In genomic region chr21:42933137-42933970, GRCh38 we compare ENCODE assay signal across 15 cellular contexts. TPM values are rescaled to one million over a fixed set of nuclear protein-coding genes. Genes with fewer than 3 reads are reported as not detected.
A peak's percentile ranks its signal among the peaks of the same experiment; 100 is the strongest.
DNase-seq lines count a peak whose midpoint lies in the region; ATAC-seq and TF ChIP-seq lines count a peak whose summit lies in the region.
"Not testable (repeated sequence)": the region's sequence is repeated elsewhere in the genome, so short reads cannot be mapped to it uniquely, and the experiment has no call there.
"Had no signal": no experiment of that assay in that cellular context is flagged by ENCODE, and none has a peak within 500 bp of the region (broad histone marks: within the 10 kb centered on the region; RNA-seq: fewer than 3 reads in every experiment).

No MANE protein-coding gene starts in this region.

- not testable (repeated sequence) for TF ChIP-seq CTCF in WTC11 (IDR thresholded peaks at IDR 0.05); endodermal cell (conservative IDR thresholded peaks at IDR 0.05); mesothelial cell of epicardium (IDR thresholded peaks at IDR 0.05; ENCODE audit: unreplicated experiment); retinal pigment epithelial cell (conservative IDR thresholded peaks at IDR 0.05; ENCODE audit: low read depth, low read length); upper lobe of right lung (IDR thresholded peaks at IDR 0.05)

- not testable (repeated sequence) for ATAC-seq in WTC11, upper lobe of right lung

- H3K36me3 ChIP-seq in endodermal cell (ENCODE audit: control insufficient read depth, insufficient read depth, low read length); iPS-20b (ENCODE audit: insufficient read depth, low read depth, low read length); upper lobe of right lung: not testable (repeated sequence)

- DNase-seq in DMS153 (lab: John Stamatoyannopoulos, UW) (peak; percentile 53), NCI-H146 (lab: John Stamatoyannopoulos, UW) (peak; percentile 41), endodermal cell (peak; percentile 38), retinal pigment epithelial cell (ENCODE audit: low read depth) (peak; percentile 7), upper lobe of right lung (peak; percentile 12)
- DNase-seq in WTC11 (ENCODE audit: low spot score); mesothelial cell of epicardium (ENCODE audit: low spot score in 2 of 2, unreplicated experiment in 2 of 2): not testable (repeated sequence)

- not testable (repeated sequence) for H3K27ac ChIP-seq in endodermal cell (ENCODE audit: low read depth, low read length); iPS-20b (ENCODE audit: low read length)
- H3K27ac ChIP-seq in upper lobe of right lung: peak overlapping the region; percentile 55

- peak overlapping the region; percentile 76 for H3K4me3 ChIP-seq in endodermal cell (ENCODE audit: low read length)
- not testable (repeated sequence) for H3K4me3 ChIP-seq in iPS-20b (ENCODE audit: low read length); retinal pigment epithelial cell (ENCODE audit: low read length); upper lobe of right lung

- peaks cover 13% of the 10 kb centered on the region for H3K4me1 ChIP-seq in endodermal cell (ENCODE audit: control insufficient read depth, insufficient read depth, low read length)
- peaks cover 23% of the 10 kb centered on the region for H3K4me1 ChIP-seq in iPS-20b (ENCODE audit: insufficient read depth, low read length)
- H3K4me1 ChIP-seq in upper lobe of right lung: not testable (repeated sequence)

- H3K4me3 Mint-ChIP-seq in WTC11: not testable (repeated sequence)
- peak overlapping the region; percentile 61 for H3K4me3 Mint-ChIP-seq in endodermal cell
- peak overlapping the region; percentile 22 for H3K4me3 Mint-ChIP-seq in mesothelial cell of epicardium

- H3K9me3 ChIP-seq in endodermal cell (ENCODE audit: control insufficient read depth, low read length); iPS-20b (ENCODE audit: insufficient read depth, low read depth, low read length); upper lobe of right lung: not testable (repeated sequence)

- CTCF ChIA-PET in WTC11 (lab: Charles Lee): interaction anchor here (0.6 kb wide), 1 partner anchor 34 kb away, joined by 3 read pairs; no protein-coding TSS in a partner anchor

- POLR2A ChIA-PET in WTC11 (lab: Charles Lee): interaction anchor here (1.6 kb wide), 1 partner anchor 25 kb away, joined by 9 read pairs; no protein-coding TSS in a partner anchor

- H3K36me3 Mint-ChIP-seq in WTC11; endodermal cell (ENCODE audit: low read depth); mesothelial cell of epicardium: not testable (repeated sequence)

- peak overlapping the region; percentile 62 for H3K9ac ChIP-seq in endodermal cell (ENCODE audit: extremely low read depth, low read length, poor library complexity, severe bottlenecking)
- 0 out of 2 replicates have a peak overlapping the region, but pooled peaks have one; percentile 7 for H3K9ac ChIP-seq in iPS-20b (ENCODE audit: low read depth, low read length)

- not testable (repeated sequence) for H3K27me3 Mint-ChIP-seq in WTC11 (ENCODE audit: low read depth); endodermal cell (ENCODE audit: insufficient read depth); mesothelial cell of epicardium (ENCODE audit: low read depth)

- WGBS in endodermal cell (ENCODE audit: insufficient coverage in 1 of 2, insufficient read length in 1 of 2), 2 experiments: 69 to 84% methylated on average over 2 to 9 of the region's 9 CpGs

- not testable (repeated sequence) for H3K27me3 ChIP-seq in endodermal cell (ENCODE audit: control insufficient read depth, insufficient read depth, low read length, poor library complexity, severe bottlenecking); iPS-20b (ENCODE audit: insufficient read depth, low read length); upper lobe of right lung

- H3K4me1 Mint-ChIP-seq in WTC11: peaks cover 61% of the 10 kb centered on the region
- peaks cover 73% of the 10 kb centered on the region for H3K4me1 Mint-ChIP-seq in endodermal cell
- H3K4me1 Mint-ChIP-seq in mesothelial cell of epicardium: peaks cover 68% of the 10 kb centered on the region

- intact Hi-C loops in upper lobe of right lung (cut with DNase I): not testable (repeated sequence)

- not testable (repeated sequence) for H3K9me3 Mint-ChIP-seq in WTC11, endodermal cell, mesothelial cell of epicardium

- H3K27ac Mint-ChIP-seq in WTC11: peak overlapping the region; percentile 86
- peak overlapping the region; percentile 96 for H3K27ac Mint-ChIP-seq in endodermal cell
- H3K27ac Mint-ChIP-seq in mesothelial cell of epicardium: peak overlapping the region; percentile 89

RNA-seq across cellular contexts. Expression of gene ERVH48-1, which starts 7.9 kb away (rescaled TPM):
- total RNA-seq in WTC11 (2021) (14.7 to 26.6 TPM (median 26.1 TPM) in 3 replicates), endodermal cell (100 to 1,000 TPM in 1 of 2 donors, 10 to 100 TPM in 1; 34.0 to 186 TPM), mesothelial cell of epicardium (2.9 to 4.5 TPM (median 4.5 TPM) in 3 replicates), upper lobe of right lung (not detected)
- polyA plus RNA-seq in endodermal cell (2013, experiment 1 of 2): 15.1 TPM
- 15.2 TPM for polyA plus RNA-seq in endodermal cell (2013, experiment 2 of 2)
- total RNA-seq: activated B cell treated with CpG ODN at 0.5 μM for 24 hours; CD8-positive, alpha-beta memory T cell; HT-29; kidney; lung microvascular endothelial cell; PC-9; psoas muscle had no signal
- polyA plus RNA-seq: CD8-positive, alpha-beta memory T cell had no signal

RNA-seq across cellular contexts. Expression of gene NDUFV3, which starts 40.2 kb away (rescaled TPM):
- 28.5 to 32.6 TPM (median 30.9 TPM) in 3 replicates for total RNA-seq in WTC11 (2021)
- total RNA-seq in endodermal cell: 10 to 100 TPM; 25.8 to 27.2 TPM
- polyA plus RNA-seq in endodermal cell (2013, experiment 1 of 2): 23.5 TPM
- 24.3 TPM for polyA plus RNA-seq in endodermal cell (2013, experiment 2 of 2)
- 34.1 to 36.7 TPM (median 34.4 TPM) in 3 replicates for total RNA-seq in mesothelial cell of epicardium
- total RNA-seq in upper lobe of right lung: 38.5 TPM

RNA-seq across cellular contexts. Expression of gene PKNOX1, which starts 41.0 kb away (rescaled TPM):
- 21.2 to 25.2 TPM (median 23.0 TPM) in 3 replicates for total RNA-seq in WTC11 (2021)
- 10 to 100 TPM; 25.9 to 29.9 TPM for total RNA-seq in endodermal cell
- polyA plus RNA-seq in endodermal cell (2013, experiment 1 of 2): 18.6 TPM
- 17.6 TPM for polyA plus RNA-seq in endodermal cell (2013, experiment 2 of 2)
- total RNA-seq in mesothelial cell of epicardium: 31.9 to 33.9 TPM (median 32.8 TPM) in 3 replicates
- total RNA-seq in upper lobe of right lung: 14.9 TPM

RNA-seq across cellular contexts. Expression of gene WDR4, which starts 54.0 kb away (rescaled TPM):
- 41.5 to 42.6 TPM (median 42.2 TPM) in 3 replicates for total RNA-seq in WTC11 (2021)
- total RNA-seq in endodermal cell: 10 to 100 TPM; 26.7 to 33.5 TPM
- 9.5 TPM for polyA plus RNA-seq in endodermal cell (2013, experiment 1 of 2)
- polyA plus RNA-seq in endodermal cell (2013, experiment 2 of 2): 9.6 TPM
- 19.9 to 21.7 TPM (median 19.9 TPM) in 3 replicates for total RNA-seq in mesothelial cell of epicardium
- total RNA-seq in upper lobe of right lung: 18.4 TPM
